ENCODE assay signal across 6 cellular contexts in the genomic region with DNA sequence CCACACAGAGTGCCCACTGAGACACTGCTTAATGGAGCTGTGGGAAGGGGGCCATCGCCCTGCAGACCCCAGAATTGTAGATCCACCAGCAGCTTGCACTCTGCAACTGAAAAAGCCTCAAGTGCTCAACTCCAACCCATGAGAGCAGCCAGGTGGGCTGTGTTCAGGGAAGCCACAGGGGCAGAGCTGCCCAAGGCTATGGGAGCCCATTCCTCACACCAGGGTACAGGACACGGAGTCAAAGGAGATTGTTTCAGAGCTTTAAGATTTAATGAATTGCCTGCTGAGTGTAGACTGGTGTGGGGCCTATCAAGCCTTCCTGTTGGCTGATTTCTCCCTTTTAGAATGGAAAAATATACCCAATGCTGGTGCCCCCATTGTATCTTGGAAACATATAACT. TPM values are rescaled to one million over a fixed set of nuclear protein-coding genes. Genes with fewer than 3 reads are reported as not detected.
"Had no signal": no experiment of that assay in that cellular context is flagged by ENCODE, and none has a peak within 500 bp of the region (broad histone marks: within the 10 kb centered on the region; RNA-seq: fewer than 3 reads in every experiment).

No MANE protein-coding gene starts in this region.

- H3K4me3 Mint-ChIP-seq: HFFc6 had no signal

- ATAC-seq: HCT116, K562 had no signal

- H3K27ac Mint-ChIP-seq: HFFc6 had no signal

- DNase-seq: GM23248, HFFc6, IMR-90 had no signal

RNA-seq across cellular contexts. Expression of a gene that starts 17.2 kb away (rescaled TPM):
- total RNA-seq: GM23248, H1, HFFc6, IMR-90, K562 had no signal
